10 cellular contexts compared by ENCODE assay signal in the genomic region with DNA sequence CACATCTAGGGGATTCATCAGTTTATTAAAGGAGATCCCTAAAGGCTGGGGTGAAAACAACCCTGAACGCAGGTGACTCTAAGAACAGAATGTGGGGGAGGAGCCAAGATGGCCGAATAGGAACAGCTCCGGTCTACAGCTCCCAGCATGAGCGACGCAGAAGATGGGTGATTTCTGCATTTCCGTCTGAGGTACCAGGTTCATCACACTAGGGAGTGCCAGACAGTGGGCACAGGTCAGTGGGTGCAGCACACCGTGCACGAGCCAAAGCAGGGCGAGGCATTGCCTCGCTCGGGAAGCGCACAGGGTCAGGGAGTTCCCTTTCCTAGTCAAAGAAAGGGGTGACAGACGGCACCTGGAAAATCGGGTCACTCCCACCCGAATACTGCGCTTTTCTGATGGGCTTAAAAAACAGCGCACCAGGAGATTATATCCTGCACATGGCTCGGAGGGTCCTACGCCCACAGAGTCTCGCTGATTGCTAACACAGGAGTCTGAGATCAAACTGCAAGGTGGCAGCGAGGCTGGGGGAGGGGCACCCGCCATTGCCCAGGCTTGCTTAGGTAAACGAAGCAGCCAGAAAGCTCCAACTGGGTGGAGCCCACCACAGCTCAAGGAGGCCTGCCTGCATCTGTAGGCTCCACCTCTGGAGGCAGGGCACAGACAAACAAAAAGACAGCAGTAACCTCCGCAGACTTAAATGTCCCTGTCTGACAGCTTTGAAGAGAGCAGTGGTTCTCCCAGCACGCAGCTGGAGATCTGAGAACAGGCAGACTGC. TPM values are rescaled to one million over a fixed set of nuclear protein-coding genes. Genes with fewer than 3 reads are reported as not detected.
DNase-seq lines count a peak whose midpoint lies in the region; ATAC-seq and TF ChIP-seq lines count a peak whose summit lies in the region.
"Not testable (repeated sequence)": the region's sequence is repeated elsewhere in the genome, so short reads cannot be mapped to it uniquely, and the experiment has no call there.
"Had no signal": no experiment of that assay in that cellular context is flagged by ENCODE, and none has a peak within 500 bp of the region (broad histone marks: within the 10 kb centered on the region; RNA-seq: fewer than 3 reads in every experiment).

No MANE protein-coding gene starts in this region.

- POLR2A ChIA-PET in OCI-LY7 (lab: Charles Lee); activated CD4-positive, alpha-beta T cell treated with anti-CD3 and anti-CD28 coated beads for 36 hours (lab: Charles Lee): not testable (repeated sequence)

- not testable (repeated sequence) for H3K79me2 ChIP-seq in OCI-LY7 (ENCODE audit: insufficient read depth, low read depth, low read length)

- intact Hi-C loops in OCI-LY7 (cut with micrococcal nuclease; ENCODE audit: unreplicated experiment), result loop anchor here (1.0 kb wide), 1 partner anchor 13 kb away; a partner anchor contains a TSS
- intact Hi-C loops in activated CD4-positive, alpha-beta T cell treated with anti-CD3 and anti-CD28 coated beads for 36 hours (cut with DNase I, micrococcal nuclease), result loop anchor here in 1 of 2 experiments (2.0 kb wide), 1 partner anchor 14 kb away; a partner anchor contains a TSS
- intact Hi-C loops in esophagus squamous epithelium (cut with DNase I), result not testable (repeated sequence)

- H3K27ac Mint-ChIP-seq in activated CD4-positive, alpha-beta T cell treated with anti-CD3 and anti-CD28 coated beads for 36 hours, result peak overlapping the region; percentile 31
- not testable (repeated sequence) for H3K27ac Mint-ChIP-seq in osteocyte (ENCODE audit: unreplicated experiment)
- H3K27ac Mint-ChIP-seq in stimulated activated naive B cell treated with anti-CD40 and anti-IgM and Interleukin-4, amounts not matched to agents 10 μg/mL and 1 μg/mL and 100 μg/mL, for 72 hours, result peak overlapping the region; percentile 91

- not testable (repeated sequence) for H3K9me3 Mint-ChIP-seq in activated CD4-positive, alpha-beta T cell treated with anti-CD3 and anti-CD28 coated beads for 36 hours (ENCODE audit: low read depth); osteocyte (ENCODE audit: unreplicated experiment); stimulated activated naive B cell treated with anti-CD40 and anti-IgM and Interleukin-4, amounts not matched to agents 10 μg/mL and 1 μg/mL and 100 μg/mL, for 72 hours

- peaks cover 22 to 45% (median 36%) of the 10 kb centered on the region in 10 experiments for H3K4me1 ChIP-seq in BLaER1 treated with 17β-estradiol and CSF1 and Interleukin-3, amounts not matched to agents 10 nM and 100 nM
- peaks cover 25% of the 10 kb centered on the region for H3K4me1 ChIP-seq in OCI-LY7 (ENCODE audit: insufficient read depth, low read length, poor library complexity, severe bottlenecking)
- peaks cover 19 to 41% (median 19%) of the 10 kb centered on the region in 3 donors for H3K4me1 ChIP-seq in esophagus squamous epithelium

- not testable (repeated sequence) for BruUV-seq in OCI-LY7 (replicated peaks; lab: Mats Ljungman, UMichigan)

- H3K4me3 ChIP-seq in BLaER1 treated with 17β-estradiol and CSF1 and Interleukin-3, amounts not matched to agents 10 nM and 100 nM; esophagus squamous epithelium: not testable (repeated sequence)
- peak overlapping the region; percentile 35 for H3K4me3 ChIP-seq in OCI-LY7 (ENCODE audit: low read depth, low read length, poor library complexity, severe bottlenecking)

- CTCF ChIA-PET in OCI-LY7 (lab: Charles Lee; ENCODE audit: unreplicated experiment), result not testable (repeated sequence)
- CTCF ChIA-PET in activated CD4-positive, alpha-beta T cell treated with anti-CD3 and anti-CD28 coated beads for 36 hours (lab: Charles Lee), result interaction anchor here (1.1 to 8.3 kb wide), 5 partner anchors 12 to 168 kb away, joined by 3 to 95 read pairs (median 6); a partner anchor contains a TSS

- not testable (repeated sequence) for H3K36me3 ChIP-seq in BLaER1 treated with 17β-estradiol and CSF1 and Interleukin-3, amounts not matched to agents 10 nM and 100 nM; KOPT-K1 (ENCODE audit: insufficient read depth, low read length); OCI-LY7 (ENCODE audit: insufficient read depth, low read length); esophagus squamous epithelium

- peak overlapping the region in 8 of 11 experiments; percentile 15 to 66 (median 50); a peak in 9 of 22 replicates for H3K4me2 ChIP-seq in BLaER1 treated with 17β-estradiol and CSF1 and Interleukin-3, amounts not matched to agents 10 nM and 100 nM
- peak overlapping the region; percentile 73 for H3K4me2 ChIP-seq in OCI-LY7 (ENCODE audit: low read length)

- not testable (repeated sequence) for H3K9ac ChIP-seq in BLaER1 treated with 17β-estradiol and CSF1 and Interleukin-3, amounts not matched to agents 10 nM and 100 nM

- not testable (repeated sequence) for H3K9me2 ChIP-seq in OCI-LY7 (ENCODE audit: insufficient read depth, low read length)

- not testable (repeated sequence) for TF ChIP-seq CTCF in OCI-LY7 (conservative IDR thresholded peaks at IDR 0.05; ENCODE audit: low read length); esophagus squamous epithelium (IDR thresholded peaks at IDR 0.05); osteocyte (IDR thresholded peaks at IDR 0.05)

- peak overlapping the region in 3 of 11 experiments; percentile 1 to 47 (median 32); a peak in 2 of 22 replicates for H3K27ac ChIP-seq in BLaER1 treated with 17β-estradiol and CSF1 and Interleukin-3, amounts not matched to agents 10 nM and 100 nM
- peak overlapping the region; percentile 53 for H3K27ac ChIP-seq in KOPT-K1 (ENCODE audit: low read depth, low read length, poor library complexity, severe bottlenecking)
- peak overlapping the region; percentile 70 for H3K27ac ChIP-seq in OCI-LY7 (ENCODE audit: low read depth, low read length, poor library complexity, severe bottlenecking)
- peak overlapping the region; percentile 80 to 89 (median 88) for H3K27ac ChIP-seq in esophagus squamous epithelium

- H3K4me3 Mint-ChIP-seq in activated CD4-positive, alpha-beta T cell treated with anti-CD3 and anti-CD28 coated beads for 36 hours; osteocyte (ENCODE audit: unreplicated experiment): not testable (repeated sequence)
- H3K4me3 Mint-ChIP-seq in stimulated activated naive B cell treated with anti-CD40 and anti-IgM and Interleukin-4, amounts not matched to agents 10 μg/mL and 1 μg/mL and 100 μg/mL, for 72 hours, result peak overlapping the region in 1 of 2 donors; percentile 34

- not testable (repeated sequence) for H3K36me3 Mint-ChIP-seq in activated CD4-positive, alpha-beta T cell treated with anti-CD3 and anti-CD28 coated beads for 36 hours (ENCODE audit: low read depth); osteocyte (ENCODE audit: unreplicated experiment)
- H3K36me3 Mint-ChIP-seq in stimulated activated naive B cell treated with anti-CD40 and anti-IgM and Interleukin-4, amounts not matched to agents 10 μg/mL and 1 μg/mL and 100 μg/mL, for 72 hours, result peaks cover 11 to 18% of the 10 kb centered on the region in 2 donors

- H3K27me3 ChIP-seq in BLaER1 treated with 17β-estradiol and CSF1 and Interleukin-3, amounts not matched to agents 10 nM and 100 nM; esophagus squamous epithelium: not testable (repeated sequence)

- DNase-seq in OCI-LY7 (ENCODE audit: low spot score); activated CD4-positive, alpha-beta T cell treated with anti-CD3 and anti-CD28 coated beads for 36 hours; esophagus squamous epithelium (lab: John Stamatoyannopoulos, UW); stimulated activated naive B cell treated with anti-CD40 and anti-IgM and Interleukin-4, amounts not matched to agents 10 μg/mL and 1 μg/mL and 100 μg/mL, for 72 hours: not testable (repeated sequence)
- DNase-seq in mucosa of gallbladder (ENCODE audit: low spot score) (peak; percentile 37), osteocyte (ENCODE audit: extremely low spot score, unreplicated experiment) (peak; percentile 34)

- H2AFZ ChIP-seq in OCI-LY7 (ENCODE audit: low read length), result peak overlapping the region; percentile 73; the same call in 1 of the 2 replicates

- H4K20me1 ChIP-seq in BLaER1 treated with 17β-estradiol and CSF1 and Interleukin-3, amounts not matched to agents 10 nM and 100 nM; OCI-LY7 (ENCODE audit: insufficient read depth, low read length): not testable (repeated sequence)

- ATAC-seq in activated CD4-positive, alpha-beta T cell treated with anti-CD3 and anti-CD28 coated beads for 36 hours; stimulated activated naive B cell treated with anti-CD40 and anti-IgM and Interleukin-4, amounts not matched to agents 10 μg/mL and 1 μg/mL and 100 μg/mL, for 72 hours (replicated peaks): not testable (repeated sequence)

- not testable (repeated sequence) for H3K27me3 Mint-ChIP-seq in activated CD4-positive, alpha-beta T cell treated with anti-CD3 and anti-CD28 coated beads for 36 hours; osteocyte (ENCODE audit: unreplicated experiment); stimulated activated naive B cell treated with anti-CD40 and anti-IgM and Interleukin-4, amounts not matched to agents 10 μg/mL and 1 μg/mL and 100 μg/mL, for 72 hours

- 76 to 82% methylated on average over 17 to 18 of the region's 25 CpGs for WGBS in esophagus squamous epithelium, 2 donors

- H3K4me1 Mint-ChIP-seq in activated CD4-positive, alpha-beta T cell treated with anti-CD3 and anti-CD28 coated beads for 36 hours, result peaks cover 23% of the 10 kb centered on the region
- not testable (repeated sequence) for H3K4me1 Mint-ChIP-seq in osteocyte (ENCODE audit: unreplicated experiment)
- H3K4me1 Mint-ChIP-seq in stimulated activated naive B cell treated with anti-CD40 and anti-IgM and Interleukin-4, amounts not matched to agents 10 μg/mL and 1 μg/mL and 100 μg/mL, for 72 hours, result peaks cover 50 to 71% of the 10 kb centered on the region in 2 donors

- H3K9me3 ChIP-seq in BLaER1 treated with 17β-estradiol and CSF1 and Interleukin-3, amounts not matched to agents 10 nM and 100 nM (replicated peaks in 1 of 11); KOPT-K1 (ENCODE audit: insufficient read depth, low read length, poor library complexity, severe bottlenecking); OCI-LY7 (ENCODE audit: low read length); esophagus squamous epithelium: not testable (repeated sequence)

- not testable (repeated sequence) for TF ChIP-seq POLR2A in esophagus squamous epithelium (IDR thresholded peaks at IDR 0.05)

RNA-seq across cellular contexts. Expression of a gene that starts 12.8 kb away (rescaled TPM):
- 23.7 and 28.4 TPM in 2 replicates for total RNA-seq in OCI-LY7 (2014; rRNA removed; shearing (Covaris generic))
- 40.2 and 42.8 TPM in 2 replicates for total RNA-seq in OCI-LY7 (2022)
- 10 to 100 TPM in 1 of 2 experiments, 1 to 10 TPM in 1; 10.0 to 11.0 TPM for total RNA-seq in activated CD4-positive, alpha-beta T cell treated with anti-CD3 and anti-CD28 coated beads for 36 hours
- total RNA-seq in esophagus squamous epithelium, result 1 to 10 TPM in 1 of 4 donors, under 1 TPM in 3; 0.26 to 3.2 (median 0.60) TPM
- 3.9 TPM for total RNA-seq in mucosa of gallbladder
- not detected in 2 replicates for total RNA-seq in osteocyte
- total RNA-seq: G401, GM23248 had no signal

RNA-seq across cellular contexts. Expression of a gene that starts 44.1 kb away (rescaled TPM):
- total RNA-seq in OCI-LY7 (2014; rRNA removed; shearing (Covaris generic)), result not detected in 2 replicates
- total RNA-seq in OCI-LY7 (2022) (not detected in 2 replicates), esophagus squamous epithelium (1 to 10 TPM; 1.8 to 3.2 (median 2.3) TPM), mucosa of gallbladder (2.7 TPM), osteocyte (not detected in 2 replicates)
- total RNA-seq in activated CD4-positive, alpha-beta T cell treated with anti-CD3 and anti-CD28 coated beads for 36 hours, result 10 to 100 TPM; 35.9 to 40.3 TPM
- total RNA-seq: G401, GM23248 had no signal

Comparison
In these comparisons a context has a peak if more than half of its experiments do, and no peak if none do; other contexts are left out.
1. RNA of a gene that starts 44.1 kb away (total RNA-seq): 35.9 to 40.3 TPM in activated CD4-positive, alpha-beta T cell treated with anti-CD3 and anti-CD28 coated beads for 36 hours; 2.7 TPM in mucosa of gallbladder (single experiment), 1.8 to 3.2 TPM in esophagus squamous epithelium, not detected in OCI-LY7 and not detected in osteocyte; every median in the first group is over 4 times any median in the second.